In the genomic region with DNA sequence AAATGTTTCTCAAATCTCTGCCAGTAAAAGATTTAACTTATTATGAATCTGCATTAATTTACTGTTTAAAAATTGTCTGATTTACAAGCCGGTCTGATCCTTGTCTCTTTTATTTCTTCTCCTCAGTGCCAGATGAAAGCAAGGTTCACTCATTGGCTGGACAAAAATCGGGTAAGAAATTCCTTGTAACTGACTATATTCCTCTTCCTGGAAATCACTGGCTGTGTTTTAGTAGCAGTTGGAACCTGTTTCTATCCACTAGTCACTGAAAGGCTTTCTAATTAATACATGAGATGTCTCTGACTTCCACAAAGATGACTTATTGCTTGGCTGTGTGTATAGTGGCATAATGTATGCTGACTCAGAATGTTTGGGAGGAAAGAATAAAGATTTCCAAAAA, we compare ENCODE assay signal across 12 cellular contexts.
DNase-seq lines count a peak whose midpoint lies in the region; ATAC-seq and TF ChIP-seq lines count a peak whose summit lies in the region.
"Had no signal": no experiment of that assay in that cellular context is flagged by ENCODE, and none has a peak within 500 bp of the region (broad histone marks: within the 10 kb centered on the region; RNA-seq: fewer than 3 reads in every experiment).

No MANE protein-coding gene starts in this region.

- DNase-seq in EH (ENCODE audit: low read depth): peak; percentile 89
- DNase-seq in SK-N-SH: no peak
- DNase-seq in fibroblast of pulmonary artery (ENCODE audit: low read depth): peak; percentile 56
- DNase-seq in omental fat pad (ENCODE audit: low spot score): no peak
- no peak for DNase-seq in T-helper 9 cell
- DNase-seq in iPS-NIHi11 (ENCODE audit: low spot score): no peak
- no peak for DNase-seq in NCI-H1417 (lab: John Stamatoyannopoulos, UW)
- DNase-seq: activated CD8-positive, alpha-beta T cell treated with anti-CD3 and anti-CD28 coated beads, Interleukin-2, amount 10 ng/mL, durations not matched to agents 7 days and 5 days; activated naive CD4-positive, alpha-beta T cell; foreskin melanocyte had no signal

- H3K9me3 ChIP-seq in SK-N-SH: no peaks in the 10 kb centered on the region

- peaks cover 0 to 8% of the 10 kb centered on the region in 2 experiments; a peak in 2 of 4 replicates for H3K4me1 ChIP-seq in SK-N-SH (ENCODE audit: control insufficient read depth in 1 of 2, insufficient read depth in 2 of 2, low read depth in 1 of 2, low read length in 1 of 2)

- ATAC-seq in omental fat pad (ENCODE audit: low FRiP score) (peak; percentile 91), HG02642 (IDR thresholded peaks at IDR 0.05; ENCODE audit: poor library complexity, unreplicated experiment) (no peak)
- ATAC-seq: activated CD8-positive, alpha-beta T cell treated with anti-CD3 and anti-CD28 coated beads, Interleukin-2, amount 10 ng/mL, durations not matched to agents 7 days and 5 days had no signal

- peak overlapping the region; percentile 37; the same call in 1 of the 2 replicates for H3K4me2 ChIP-seq in SK-N-SH

- H3K4me3 ChIP-seq in SK-N-SH (ENCODE audit: low read depth in 2 of 2, low read length in 1 of 2) (no peak overlapping the region), fibroblast of pulmonary artery (replicated peaks; ENCODE audit: low read depth, low read length) (no peak overlapping the region)

- no peaks in the 10 kb centered on the region for H3K27me3 ChIP-seq in SK-N-SH (ENCODE audit: insufficient read depth)

- H3K36me3 ChIP-seq in SK-N-SH (replicated peaks in 1 of 2; ENCODE audit: control insufficient read depth in 1 of 2, insufficient read depth in 2 of 2, low read length in 1 of 2): no peaks in the 10 kb centered on the region

- no peaks in the 10 kb centered on the region for H3K9me2 ChIP-seq in SK-N-SH

- CTCF ChIA-PET in SK-N-SH (lab: Yijun Ruan, JAX): interaction anchor here (1.0 kb wide), 1 partner anchor 10 kb away, joined by 5 read pairs; no protein-coding TSS in a partner anchor

- H4K20me1 ChIP-seq in SK-N-SH (ENCODE audit: insufficient read depth): no peaks in the 10 kb centered on the region

- peaks cover 23% of the 10 kb centered on the region for H3F3A ChIP-seq in SK-N-SH (replicated peaks; ENCODE audit: insufficient read depth)

- 0 out of 2 replicates have a peak, but pooled peaks have one; percentile 0 for TF ChIP-seq RAD21 in SK-N-SH (IDR thresholded peaks at IDR 0.05; ENCODE audit: low read length)

- TF ChIP-seq CTCF in SK-N-SH (IDR thresholded peaks at IDR 0.05): no peak
- TF ChIP-seq CTCF in fibroblast of pulmonary artery (IDR thresholded peaks at IDR 0.05; ENCODE audit: low read length, missing control alignments): no peak
- TF ChIP-seq CTCF in omental fat pad (IDR thresholded peaks at IDR 0.05): no peak

- WGBS in SK-N-SH (ENCODE audit: low lambda C conversion rate): 12% methylated on average over 2 of the region's 2 CpGs

- peak; percentile 48 to 93 for TF ChIP-seq EP300 in SK-N-SH (IDR thresholded peaks at IDR 0.05; ENCODE audit: borderline replicate concordance in 1 of 2, low read depth in 1 of 2, low read length in 1 of 2)

- POLR2A ChIA-PET in SK-N-SH (lab: Yijun Ruan, JAX): no interaction called here

- no peak overlapping the region; the same call in 1 of the 2 replicates for H3K9ac ChIP-seq in SK-N-SH

- no peak overlapping the region for H2AFZ ChIP-seq in SK-N-SH (ENCODE audit: low read depth)

- H3K79me2 ChIP-seq in SK-N-SH (ENCODE audit: insufficient read depth): no peaks in the 10 kb centered on the region

- peak overlapping the region; percentile 74 to 86; a peak in 3 of 4 replicates for H3K27ac ChIP-seq in SK-N-SH (ENCODE audit: low read depth in 2 of 2, low read length in 1 of 2)
- H3K27ac ChIP-seq: C4-2B had no signal

TF ChIP-seq in SK-N-SH, 30 proteins besides CTCF, POLR2A, EP300 and RAD21:
- TF ChIP-seq NFIC (IDR thresholded peaks at IDR 0.05; ENCODE audit: borderline replicate concordance) (peak; percentile 91), FOXJ3 (CRISPR knock-in tag; IDR thresholded peaks at IDR 0.05) (no peak), RCOR1 (IDR thresholded peaks at IDR 0.05; ENCODE audit: low read length) (no peak), GABPA (IDR thresholded peaks at IDR 0.05; ENCODE audit: low read depth) (no peak), FOXM1 (IDR thresholded peaks at IDR 0.05; ENCODE audit: low read depth) (peak; percentile 86), YY1 (IDR thresholded peaks at IDR 0.05; ENCODE audit: low read depth) (0 out of 2 replicates have a peak, but pooled peaks have one; percentile 16), FOSL2 (IDR thresholded peaks at IDR 0.05; ENCODE audit: borderline replicate concordance, low read depth) (peak; percentile 71; the same call in 1 of the 2 replicates), NRF1 (IDR thresholded peaks at IDR 0.05; ENCODE audit: low read depth, low read length) (no peak), SIN3A (IDR thresholded peaks at IDR 0.05; ENCODE audit: borderline replicate concordance, low read depth, low read length) (peak; percentile 75; the same call in 1 of the 2 replicates), POLR2AphosphoS5 (IDR thresholded peaks at IDR 0.05; ENCODE audit: low read depth, low read length) (peak; percentile 83; the same call in 1 of the 2 replicates), ELF1 (IDR thresholded peaks at IDR 0.05) (peak; percentile 36; the same call in 1 of the 2 replicates), USF2 (IDR thresholded peaks at IDR 0.05; ENCODE audit: borderline replicate concordance, low read depth, low read length) (no peak), TCF12 (IDR thresholded peaks at IDR 0.05) (peak; percentile 93), PBX3 (IDR thresholded peaks at IDR 0.05) (peak; percentile 96), JUND (IDR thresholded peaks at IDR 0.05) (peak; percentile 88), RXRA (IDR thresholded peaks at IDR 0.05; ENCODE audit: borderline replicate concordance, low read depth) (0 out of 2 replicates have a peak, but pooled peaks have one; percentile 65), CHD2 (IDR thresholded peaks at IDR 0.05; ENCODE audit: low read length, partially characterized antibody) (no peak), USF1 (IDR thresholded peaks at IDR 0.05; ENCODE audit: borderline replicate concordance, low read depth) (0 out of 2 replicates have a peak, but pooled peaks have one; percentile 23), TEAD4 (IDR thresholded peaks at IDR 0.05; ENCODE audit: borderline replicate concordance, insufficient read depth) (peak; percentile 85)
- TF ChIP-seq, protein P1, sequence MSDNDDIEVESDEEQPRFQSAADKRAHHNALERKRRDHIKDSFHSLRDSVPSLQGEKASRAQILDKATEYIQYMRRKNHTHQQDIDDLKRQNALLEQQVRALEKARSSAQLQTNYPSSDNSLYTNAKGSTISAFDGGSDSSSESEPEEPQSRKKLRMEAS (IDR thresholded peaks at IDR 0.05; ENCODE audit: low read depth): 0 out of 2 replicates have a peak, but pooled peaks have one; percentile 38

Comparison
In these comparisons a context has a peak if more than half of its experiments do, and no peak if none do; other contexts are left out.
1. DNase-seq: peak in EH (single experiment) and fibroblast of pulmonary artery (single experiment); none in SK-N-SH (single experiment), omental fat pad (single experiment), T-helper 9 cell (single experiment), iPS-NIHi11 (single experiment) and NCI-H1417 (0 of 3).